ENCODE assay signal across 25 cellular contexts in genomic region chr10:31789555-31789954, GRCh38.
"Had no signal": no experiment of that assay in that cellular context is flagged by ENCODE, and none has a peak within 500 bp of the region (broad histone marks: within the 10 kb centered on the region; RNA-seq: fewer than 3 reads in every experiment).

No MANE protein-coding gene starts in this region.

- H3K27ac Mint-ChIP-seq: activated CD4-positive, alpha-beta T cell treated with anti-CD3 and anti-CD28 coated beads for 36 hours; activated naive CD4-positive, alpha-beta T cell treated with anti-CD3 and anti-CD28 coated beads, Interleukin-2, amount 10 ng/mL, durations not matched to agents 7 days and 5 days; activated naive CD8-positive, alpha-beta T cell treated with anti-CD3 and anti-CD28 coated beads, Interleukin-2, amount 50 U/mL, for 24 hours; activated T-cell treated with anti-CD3 and anti-CD28 coated beads, Interleukin-2, amount 50 U/mL, for 24 hours; memory B cell; nephron progenitor cell; progenitor cell of endocrine pancreas had no signal

- FAIRE-seq: keratinocyte, urothelium cell line had no signal

- H3K36me3 ChIP-seq: gastrocnemius medialis, ovary, right lobe of liver had no signal

- DNase-seq: activated CD4-positive, alpha-beta T cell treated with anti-CD3 and anti-CD28 coated beads for 36 hours; activated CD4-positive, CD25-positive, alpha-beta regulatory T cell; activated CD8-positive, alpha-beta memory T cell treated with anti-CD3 and anti-CD28 coated beads for 24 hours; activated CD8-positive, alpha-beta memory T cell treated with anti-CD3 and anti-CD28 coated beads, Interleukin-2, amount 50 U/mL, for 4 hours; activated gamma-delta T cell; activated naive CD4-positive, alpha-beta T cell treated with anti-CD3 and anti-CD28 coated beads, Interleukin-2, amount 10 ng/mL, durations not matched to agents 7 days and 5 days; activated naive CD8-positive, alpha-beta T cell treated with anti-CD3 and anti-CD28 coated beads, Interleukin-2, amount 50 U/mL, for 24 hours; activated T-cell treated with anti-CD3 and anti-CD28 coated beads, Interleukin-2, amount 50 U/mL, for 24 hours; amygdala; caudate nucleus; dermis blood vessel endothelial cell; effector CD4-positive, alpha-beta T cell; gastrocnemius medialis; glutamatergic neuron; midbrain; nephron progenitor cell; ovary; right lobe of liver; stimulated activated CD4-positive, alpha-beta T cell treated with anti-CD3 and anti-CD28 coated beads, Interleukin-2, amount 100 ng/mL, for 48 hours; stimulated activated naive CD8-positive, alpha-beta T cell treated with anti-CD3 and anti-CD28 coated beads, Interleukin-15, Interleukin-2, amounts not matched to agents 100 U/mL and 50 U/mL, for 24 hours; testis had no signal

- H3K36me3 Mint-ChIP-seq: activated naive CD4-positive, alpha-beta T cell treated with anti-CD3 and anti-CD28 coated beads, Interleukin-2, amount 10 ng/mL, durations not matched to agents 7 days and 5 days had no signal

- H3K9me3 Mint-ChIP-seq: activated T-cell treated with anti-CD3 and anti-CD28 coated beads, Interleukin-2, amount 50 U/mL, for 24 hours had no signal

- H3K27ac ChIP-seq: gastrocnemius medialis, ovary, right lobe of liver, testis had no signal

- H3K9me3 ChIP-seq: gastrocnemius medialis, ovary, right lobe of liver, testis had no signal

- ATAC-seq: activated CD4-positive, alpha-beta T cell treated with anti-CD3 and anti-CD28 coated beads for 36 hours; activated naive CD8-positive, alpha-beta T cell treated with anti-CD3 and anti-CD28 coated beads, Interleukin-2, amount 50 U/mL, for 24 hours; gastrocnemius medialis; right lobe of liver; stimulated activated naive CD8-positive, alpha-beta T cell treated with anti-CD3 and anti-CD28 coated beads, Interleukin-15, Interleukin-2, amounts not matched to agents 100 U/mL and 50 U/mL, for 24 hours had no signal

- H3K4me3 Mint-ChIP-seq: activated CD4-positive, alpha-beta T cell treated with anti-CD3 and anti-CD28 coated beads for 36 hours; activated naive CD4-positive, alpha-beta T cell treated with anti-CD3 and anti-CD28 coated beads, Interleukin-2, amount 10 ng/mL, durations not matched to agents 7 days and 5 days; activated naive CD8-positive, alpha-beta T cell treated with anti-CD3 and anti-CD28 coated beads, Interleukin-2, amount 50 U/mL, for 24 hours; activated T-cell treated with anti-CD3 and anti-CD28 coated beads, Interleukin-2, amount 50 U/mL, for 24 hours; memory B cell; nephron progenitor cell had no signal

- H3K4me3 ChIP-seq: gastrocnemius medialis, ovary, right lobe of liver, testis had no signal

- H3K4me1 ChIP-seq: gastrocnemius medialis, right lobe of liver, testis had no signal

- H3K4me1 Mint-ChIP-seq: activated naive CD4-positive, alpha-beta T cell treated with anti-CD3 and anti-CD28 coated beads, Interleukin-2, amount 10 ng/mL, durations not matched to agents 7 days and 5 days; memory B cell; nephron progenitor cell had no signal

- H3K27me3 ChIP-seq: gastrocnemius medialis, ovary, right lobe of liver, testis had no signal

- H3K27me3 Mint-ChIP-seq: activated naive CD4-positive, alpha-beta T cell treated with anti-CD3 and anti-CD28 coated beads, Interleukin-2, amount 10 ng/mL, durations not matched to agents 7 days and 5 days; progenitor cell of endocrine pancreas had no signal
